4 cellular contexts compared by ENCODE assay signal in the genomic region with DNA sequence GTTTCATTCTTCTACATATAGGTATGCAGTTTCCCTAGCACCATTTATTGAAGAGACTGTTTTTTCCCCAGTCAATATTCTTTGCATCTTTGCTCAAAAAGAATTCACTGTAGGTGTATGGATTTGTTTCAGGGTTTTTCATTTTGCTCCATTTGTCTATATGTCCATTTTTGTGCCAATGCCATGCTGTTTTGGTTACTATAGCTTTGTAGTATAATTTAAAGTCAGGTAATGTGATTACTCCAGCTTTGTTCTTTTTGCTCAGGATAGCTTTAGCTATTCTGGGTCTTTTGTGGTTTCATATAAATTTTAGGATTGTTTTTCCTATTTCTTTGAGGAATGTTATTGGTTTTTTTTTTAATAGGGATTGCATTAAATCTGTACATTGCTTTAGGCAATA.
TF ChIP-seq lines count a peak whose summit lies in the region.

No MANE protein-coding gene starts in this region.

TF ChIP-seq in HCT116, 20 proteins besides CTCF, POLR2A, EP300 and RAD21:
- no peak for TF ChIP-seq ZFX (IDR thresholded peaks at IDR 0.05)
- peak; percentile 69; the same call in 1 of the 2 replicates for TF ChIP-seq CBX3 (IDR thresholded peaks at IDR 0.05; ENCODE audit: low read depth)

TF ChIP-seq in HEK293, 187 proteins besides CTCF, POLR2A, EP300 and RAD21 (continues in another document):
- TF ChIP-seq, protein P1, sequence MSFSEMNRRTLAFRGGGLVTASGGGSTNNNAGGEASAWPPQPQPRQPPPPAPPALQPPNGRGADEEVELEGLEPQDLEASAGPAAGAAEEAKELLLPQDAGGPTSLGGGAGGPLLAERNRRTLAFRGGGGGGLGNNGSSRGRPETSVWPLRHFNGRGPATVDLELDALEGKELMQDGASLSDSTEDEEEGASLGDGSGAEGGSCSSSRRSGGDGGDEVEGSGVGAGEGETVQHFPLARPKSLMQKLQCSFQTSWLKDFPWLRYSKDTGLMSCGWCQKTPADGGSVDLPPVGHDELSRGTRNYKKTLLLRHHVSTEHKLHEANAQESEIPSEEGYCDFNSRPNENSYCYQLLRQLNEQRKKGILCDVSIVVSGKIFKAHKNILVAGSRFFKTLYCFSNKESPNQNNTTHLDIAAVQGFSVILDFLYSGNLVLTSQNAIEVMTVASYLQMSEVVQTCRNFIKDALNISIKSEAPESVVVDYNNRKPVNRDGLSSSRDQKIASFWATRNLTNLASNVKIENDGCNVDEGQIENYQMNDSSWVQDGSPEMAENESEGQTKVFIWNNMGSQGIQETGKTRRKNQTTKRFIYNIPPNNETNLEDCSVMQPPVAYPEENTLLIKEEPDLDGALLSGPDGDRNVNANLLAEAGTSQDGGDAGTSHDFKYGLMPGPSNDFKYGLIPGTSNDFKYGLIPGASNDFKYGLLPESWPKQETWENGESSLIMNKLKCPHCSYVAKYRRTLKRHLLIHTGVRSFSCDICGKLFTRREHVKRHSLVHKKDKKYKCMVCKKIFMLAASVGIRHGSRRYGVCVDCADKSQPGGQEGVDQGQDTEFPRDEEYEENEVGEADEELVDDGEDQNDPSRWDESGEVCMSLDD (tag by site-specific recombination; IDR thresholded peaks at IDR 0.05): no peak
- no peak for TF ChIP-seq ZSCAN30 (tag by site-specific recombination; IDR thresholded peaks at IDR 0.05)
- TF ChIP-seq, protein P2, sequence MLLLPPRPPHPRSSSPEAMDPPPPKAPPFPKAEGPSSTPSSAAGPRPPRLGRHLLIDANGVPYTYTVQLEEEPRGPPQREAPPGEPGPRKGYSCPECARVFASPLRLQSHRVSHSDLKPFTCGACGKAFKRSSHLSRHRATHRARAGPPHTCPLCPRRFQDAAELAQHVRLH (tag by site-specific recombination; IDR thresholded peaks at IDR 0.05): peak; percentile 69; the same call in 1 of the 2 replicates
- TF ChIP-seq, protein P3, sequence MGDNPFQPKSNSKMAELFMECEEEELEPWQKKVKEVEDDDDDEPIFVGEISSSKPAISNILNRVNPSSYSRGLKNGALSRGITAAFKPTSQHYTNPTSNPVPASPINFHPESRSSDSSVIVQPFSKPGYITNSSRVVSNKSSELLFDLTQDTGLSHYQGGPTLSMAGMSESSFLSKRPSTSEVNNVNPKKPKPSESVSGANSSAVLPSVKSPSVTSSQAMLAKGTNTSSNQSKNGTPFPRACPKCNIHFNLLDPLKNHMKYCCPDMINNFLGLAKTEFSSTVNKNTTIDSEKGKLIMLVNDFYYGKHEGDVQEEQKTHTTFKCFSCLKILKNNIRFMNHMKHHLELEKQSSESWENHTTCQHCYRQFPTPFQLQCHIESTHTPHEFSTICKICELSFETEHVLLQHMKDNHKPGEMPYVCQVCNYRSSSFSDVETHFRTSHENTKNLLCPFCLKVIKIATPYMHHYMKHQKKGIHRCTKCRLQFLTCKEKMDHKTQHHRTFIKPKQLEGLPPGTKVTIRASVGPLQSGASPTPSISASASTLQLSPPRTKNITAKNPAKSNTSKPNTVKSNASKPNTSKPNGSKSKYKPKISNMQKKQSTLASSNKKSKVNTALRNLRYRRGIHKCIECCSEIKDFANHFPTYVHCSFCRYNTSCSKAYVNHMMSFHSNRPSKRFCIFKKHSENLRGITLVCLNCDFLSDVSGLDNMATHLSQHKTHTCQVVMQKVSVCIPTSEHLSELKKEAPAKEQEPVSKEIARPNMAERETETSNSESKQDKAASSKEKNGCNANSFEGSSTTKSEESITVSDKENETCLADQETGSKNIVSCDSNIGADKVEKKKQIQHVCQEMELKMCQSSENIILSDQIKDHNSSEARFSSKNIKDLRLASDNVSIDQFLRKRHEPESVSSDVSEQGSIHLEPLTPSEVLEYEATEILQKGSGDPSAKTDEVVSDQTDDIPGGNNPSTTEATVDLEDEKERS (tag by site-specific recombination; IDR thresholded peaks at IDR 0.05): peak; percentile 99
- TF ChIP-seq ZNF571 (tag by site-specific recombination; IDR thresholded peaks at IDR 0.05): no peak
- TF ChIP-seq SETDB1 (IDR thresholded peaks at IDR 0.05; ENCODE audit: insufficient read length, low read length): peak; percentile 79
- TF ChIP-seq, protein P4, sequence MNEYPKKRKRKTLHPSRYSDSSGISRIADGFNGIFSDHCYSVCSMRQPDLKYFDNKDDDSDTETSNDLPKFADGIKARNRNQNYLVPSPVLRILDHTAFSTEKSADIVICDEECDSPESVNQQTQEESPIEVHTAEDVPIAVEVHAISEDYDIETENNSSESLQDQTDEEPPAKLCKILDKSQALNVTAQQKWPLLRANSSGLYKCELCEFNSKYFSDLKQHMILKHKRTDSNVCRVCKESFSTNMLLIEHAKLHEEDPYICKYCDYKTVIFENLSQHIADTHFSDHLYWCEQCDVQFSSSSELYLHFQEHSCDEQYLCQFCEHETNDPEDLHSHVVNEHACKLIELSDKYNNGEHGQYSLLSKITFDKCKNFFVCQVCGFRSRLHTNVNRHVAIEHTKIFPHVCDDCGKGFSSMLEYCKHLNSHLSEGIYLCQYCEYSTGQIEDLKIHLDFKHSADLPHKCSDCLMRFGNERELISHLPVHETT (tag by site-specific recombination; IDR thresholded peaks at IDR 0.05): 0 out of 2 replicates have a peak, but pooled peaks have one; percentile 38
- no peak for TF ChIP-seq ZNF707 (tag by site-specific recombination; IDR thresholded peaks at IDR 0.05)

TF ChIP-seq in K562, 482 proteins besides CTCF, POLR2A, EP300 and RAD21 (continues in another document):
- TF ChIP-seq JUN (IDR thresholded peaks at IDR 0.05; ENCODE audit: borderline replicate concordance, low read depth, low read length): no peak
- TF ChIP-seq JUN (CRISPR knock-in tag; IDR thresholded peaks at IDR 0.05; ENCODE audit: borderline replicate concordance): no peak
- peak; percentile 15; the same call in 1 of the 2 replicates for TF ChIP-seq RAD51 (IDR thresholded peaks at IDR 0.05; ENCODE audit: borderline replicate concordance, low read depth)
- TF ChIP-seq RCOR1 (IDR thresholded peaks at IDR 0.05; ENCODE audit: borderline replicate concordance in 1 of 2, low read depth in 2 of 2, low read length in 2 of 2): peak in 1 of 2 experiments; percentile 35; a peak in 1 of 4 replicates
- no peak for TF ChIP-seq HCFC1 (IDR thresholded peaks at IDR 0.05; ENCODE audit: low read depth, low read length)
- TF ChIP-seq NR2C1 (IDR thresholded peaks at IDR 0.05): no peak
- no peak for TF ChIP-seq NR2C1 (tag; IDR thresholded peaks at IDR 0.05)
- TF ChIP-seq SMARCC2 (IDR thresholded peaks at IDR 0.05; ENCODE audit: low read depth): no peak
- TF ChIP-seq GABPB1 (CRISPR knock-in tag; IDR thresholded peaks at IDR 0.05): no peak
- TF ChIP-seq, protein P5, sequence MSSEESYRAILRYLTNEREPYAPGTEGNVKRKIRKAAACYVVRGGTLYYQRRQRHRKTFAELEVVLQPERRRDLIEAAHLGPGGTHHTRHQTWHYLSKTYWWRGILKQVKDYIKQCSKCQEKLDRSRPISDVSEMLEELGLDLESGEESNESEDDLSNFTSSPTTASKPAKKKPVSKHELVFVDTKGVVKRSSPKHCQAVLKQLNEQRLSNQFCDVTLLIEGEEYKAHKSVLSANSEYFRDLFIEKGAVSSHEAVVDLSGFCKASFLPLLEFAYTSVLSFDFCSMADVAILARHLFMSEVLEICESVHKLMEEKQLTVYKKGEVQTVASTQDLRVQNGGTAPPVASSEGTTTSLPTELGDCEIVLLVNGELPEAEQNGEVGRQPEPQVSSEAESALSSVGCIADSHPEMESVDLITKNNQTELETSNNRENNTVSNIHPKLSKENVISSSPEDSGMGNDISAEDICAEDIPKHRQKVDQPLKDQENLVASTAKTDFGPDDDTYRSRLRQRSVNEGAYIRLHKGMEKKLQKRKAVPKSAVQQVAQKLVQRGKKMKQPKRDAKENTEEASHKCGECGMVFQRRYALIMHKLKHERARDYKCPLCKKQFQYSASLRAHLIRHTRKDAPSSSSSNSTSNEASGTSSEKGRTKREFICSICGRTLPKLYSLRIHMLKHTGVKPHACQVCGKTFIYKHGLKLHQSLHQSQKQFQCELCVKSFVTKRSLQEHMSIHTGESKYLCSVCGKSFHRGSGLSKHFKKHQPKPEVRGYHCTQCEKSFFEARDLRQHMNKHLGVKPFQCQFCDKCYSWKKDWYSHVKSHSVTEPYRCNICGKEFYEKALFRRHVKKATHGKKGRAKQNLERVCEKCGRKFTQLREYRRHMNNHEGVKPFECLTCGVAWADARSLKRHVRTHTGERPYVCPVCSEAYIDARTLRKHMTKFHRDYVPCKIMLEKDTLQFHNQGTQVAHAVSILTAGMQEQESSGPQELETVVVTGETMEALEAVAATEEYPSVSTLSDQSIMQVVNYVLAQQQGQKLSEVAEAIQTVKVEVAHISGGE (CRISPR knock-in tag; IDR thresholded peaks at IDR 0.05): no peak
- TF ChIP-seq HDAC2 (IDR thresholded peaks at IDR 0.05): peak; percentile 75; the same call in 1 of the 2 replicates
- TF ChIP-seq, protein P6, sequence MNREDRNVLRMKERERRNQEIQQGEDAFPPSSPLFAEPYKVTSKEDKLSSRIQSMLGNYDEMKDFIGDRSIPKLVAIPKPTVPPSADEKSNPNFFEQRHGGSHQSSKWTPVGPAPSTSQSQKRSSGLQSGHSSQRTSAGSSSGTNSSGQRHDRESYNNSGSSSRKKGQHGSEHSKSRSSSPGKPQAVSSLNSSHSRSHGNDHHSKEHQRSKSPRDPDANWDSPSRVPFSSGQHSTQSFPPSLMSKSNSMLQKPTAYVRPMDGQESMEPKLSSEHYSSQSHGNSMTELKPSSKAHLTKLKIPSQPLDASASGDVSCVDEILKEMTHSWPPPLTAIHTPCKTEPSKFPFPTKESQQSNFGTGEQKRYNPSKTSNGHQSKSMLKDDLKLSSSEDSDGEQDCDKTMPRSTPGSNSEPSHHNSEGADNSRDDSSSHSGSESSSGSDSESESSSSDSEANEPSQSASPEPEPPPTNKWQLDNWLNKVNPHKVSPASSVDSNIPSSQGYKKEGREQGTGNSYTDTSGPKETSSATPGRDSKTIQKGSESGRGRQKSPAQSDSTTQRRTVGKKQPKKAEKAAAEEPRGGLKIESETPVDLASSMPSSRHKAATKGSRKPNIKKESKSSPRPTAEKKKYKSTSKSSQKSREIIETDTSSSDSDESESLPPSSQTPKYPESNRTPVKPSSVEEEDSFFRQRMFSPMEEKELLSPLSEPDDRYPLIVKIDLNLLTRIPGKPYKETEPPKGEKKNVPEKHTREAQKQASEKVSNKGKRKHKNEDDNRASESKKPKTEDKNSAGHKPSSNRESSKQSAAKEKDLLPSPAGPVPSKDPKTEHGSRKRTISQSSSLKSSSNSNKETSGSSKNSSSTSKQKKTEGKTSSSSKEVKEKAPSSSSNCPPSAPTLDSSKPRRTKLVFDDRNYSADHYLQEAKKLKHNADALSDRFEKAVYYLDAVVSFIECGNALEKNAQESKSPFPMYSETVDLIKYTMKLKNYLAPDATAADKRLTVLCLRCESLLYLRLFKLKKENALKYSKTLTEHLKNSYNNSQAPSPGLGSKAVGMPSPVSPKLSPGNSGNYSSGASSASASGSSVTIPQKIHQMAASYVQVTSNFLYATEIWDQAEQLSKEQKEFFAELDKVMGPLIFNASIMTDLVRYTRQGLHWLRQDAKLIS (CRISPR knock-in tag; IDR thresholded peaks at IDR 0.05): no peak

TF ChIP-seq in H1, 55 proteins besides CTCF, POLR2A, EP300 and RAD21:
- no peak for TF ChIP-seq NANOG (IDR thresholded peaks at IDR 0.05; ENCODE audit: insufficient read depth, low read depth, low read length, poor library complexity, severe bottlenecking)
- TF ChIP-seq KDM1A (IDR thresholded peaks at IDR 0.05; ENCODE audit: borderline replicate concordance, low read length): 0 out of 2 replicates have a peak, but pooled peaks have one; percentile 42
